In the genomic region with DNA sequence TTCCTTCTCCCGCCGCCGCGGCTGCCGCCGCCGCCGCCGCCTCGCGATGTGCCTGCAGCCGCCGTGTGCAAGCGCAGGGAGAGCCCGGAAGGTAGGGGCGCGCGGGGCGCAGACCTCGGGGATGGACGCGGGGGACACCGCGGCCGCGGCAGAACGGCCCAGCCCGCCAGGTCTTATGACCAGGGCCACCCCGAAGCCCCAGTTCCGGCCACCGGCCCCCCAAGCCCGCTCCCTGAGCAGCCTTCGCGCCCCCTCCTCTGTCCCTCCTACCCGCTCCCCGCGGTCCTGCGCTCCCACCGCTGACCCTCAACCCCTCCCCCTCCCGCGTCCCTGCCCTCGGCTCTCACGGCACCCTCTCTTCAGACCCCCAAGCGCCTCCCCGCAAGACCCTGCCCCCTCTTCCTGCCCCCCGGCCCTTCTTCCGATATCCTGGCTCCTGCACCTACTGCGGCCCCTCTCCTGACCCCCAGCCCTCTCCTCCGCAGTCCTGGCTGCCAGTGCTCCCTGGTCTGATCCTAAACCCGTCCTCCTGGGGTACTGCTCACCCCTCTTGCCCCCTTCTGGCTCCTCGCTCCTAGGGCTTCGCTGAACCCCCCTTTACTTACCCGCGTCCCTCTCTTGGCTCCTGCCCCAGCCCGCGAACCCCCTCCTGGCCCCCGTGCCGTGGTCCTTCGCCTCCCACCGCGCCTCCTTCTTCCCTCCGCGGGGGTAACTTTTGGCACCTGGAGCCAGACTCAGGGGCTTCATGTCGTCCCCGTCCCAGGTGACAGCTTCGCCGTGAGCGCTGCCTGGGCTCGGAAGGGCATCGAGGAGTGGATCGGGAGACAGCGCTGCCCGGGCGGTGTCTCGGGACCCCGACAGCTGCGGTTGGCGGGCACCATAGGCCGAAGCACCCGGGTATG, we compare ENCODE assay signal across 8 cellular contexts. TPM values are rescaled to one million over a fixed set of nuclear protein-coding genes. Genes with fewer than 3 reads are reported as not detected.
DNase-seq lines count a peak whose midpoint lies in the region; ATAC-seq and TF ChIP-seq lines count a peak whose summit lies in the region.

No MANE protein-coding gene starts in this region.

- no peaks in the 10 kb centered on the region for H4K20me1 ChIP-seq in PC-9 (ENCODE audit: insufficient read depth)

- peak overlapping the region; percentile 56; the same call in 1 of the 2 replicates for H3K4me3 ChIP-seq in PC-9
- peak overlapping the region; percentile 4 for H3K4me3 ChIP-seq in mucosa of stomach (ENCODE audit: low read length)
- peak overlapping the region; percentile 87 for H3K4me3 ChIP-seq in urinary bladder (ENCODE audit: low read depth, low read length)

- CTCF ChIA-PET in PC-9 (lab: Charles Lee): no interaction called here

- H3K27me3 ChIP-seq in PC-9 (ENCODE audit: insufficient read depth, low read depth): no peaks in the 10 kb centered on the region
- peaks cover 20% of the 10 kb centered on the region for H3K27me3 ChIP-seq in mucosa of stomach (ENCODE audit: control insufficient read depth, insufficient read depth, low read length)

- peak overlapping the region; percentile 33; the same call in 1 of the 2 replicates for H2AFZ ChIP-seq in PC-9

- peak; percentile 28 for ATAC-seq in GM18861 (IDR thresholded peaks at IDR 0.05; ENCODE audit: unreplicated experiment)
- ATAC-seq in HG02642 (IDR thresholded peaks at IDR 0.05; ENCODE audit: poor library complexity, unreplicated experiment): peak; percentile 43

- DNase-seq in PC-9 (no peak), cerebellum (ENCODE audit: low spot score) (peak; percentile 11), LoVo (ENCODE audit: low spot score) (no peak), KG1 (lab: John Stamatoyannopoulos, UW) (no peak)

- no peaks in the 10 kb centered on the region for H3K4me1 ChIP-seq in PC-9 (replicated peaks; ENCODE audit: insufficient read depth)
- no peaks in the 10 kb centered on the region for H3K4me1 ChIP-seq in mucosa of stomach (ENCODE audit: control insufficient read depth, insufficient read depth, low read length)
- H3K4me1 ChIP-seq in urinary bladder (ENCODE audit: insufficient read depth): no peaks in the 10 kb centered on the region

- H3K4me2 ChIP-seq in PC-9: peak overlapping the region; percentile 67; the same call in 1 of the 2 replicates

- BruUV-seq in PC-9 (replicated peaks; lab: Mats Ljungman, UMichigan): no TSS peak

- H3K36me3 ChIP-seq in PC-9 (ENCODE audit: low read depth): no peaks in the 10 kb centered on the region
- H3K36me3 ChIP-seq in mucosa of stomach (ENCODE audit: control insufficient read depth, insufficient read depth, low read length): no peaks in the 10 kb centered on the region
- H3K36me3 ChIP-seq in urinary bladder (ENCODE audit: insufficient read depth): no peaks in the 10 kb centered on the region

- H3K27ac ChIP-seq in PC-9: no peak overlapping the region
- H3K27ac ChIP-seq in urinary bladder (ENCODE audit: low read depth): no peak overlapping the region

- 11% methylated on average over 79 of the region's 80 CpGs for WGBS in urinary bladder

- H3K9me2 ChIP-seq in PC-9 (ENCODE audit: insufficient read depth): no peaks in the 10 kb centered on the region

- H3K9me3 ChIP-seq in PC-9 (ENCODE audit: insufficient read depth, low read depth): no peaks in the 10 kb centered on the region
- no peaks in the 10 kb centered on the region for H3K9me3 ChIP-seq in mucosa of stomach (ENCODE audit: control insufficient read depth, low read length)

- no peak for TF ChIP-seq CTCF in PC-9 (conservative IDR thresholded peaks at IDR 0.05)

- H3F3A ChIP-seq in PC-9 (ENCODE audit: insufficient read depth, low read depth): no peaks in the 10 kb centered on the region

- no peak overlapping the region for H3K9ac ChIP-seq in mucosa of stomach (ENCODE audit: low read length)

- intact Hi-C loops in PC-9 (cut with micrococcal nuclease; ENCODE audit: unreplicated experiment): loop anchor here (10.0 kb wide), 1 partner anchor 196 kb away; a partner anchor contains a TSS

- H3K79me2 ChIP-seq in PC-9 (ENCODE audit: low read depth): no peaks in the 10 kb centered on the region

- POLR2A ChIA-PET in PC-9 (lab: Charles Lee; ENCODE audit: unreplicated experiment): no interaction called here

RNA-seq across cellular contexts. Expression of a gene that starts 0.7 kb away (rescaled TPM):
- total RNA-seq in PC-9 (2021) (0.44 and 0.83 TPM in 2 replicates), cerebellum (20.2 TPM), urinary bladder (6.2 TPM)
- polyA plus RNA-seq in urinary bladder: 5.9 TPM

Comparison
In these comparisons a context has a peak if more than half of its experiments do, and no peak if none do; other contexts are left out.
1. H3K4me3 ChIP-seq: peak in every context shown above with its lines; median percentile 87 in urinary bladder; 56 in PC-9; 4 in mucosa of stomach.